8 cellular contexts compared by ENCODE assay signal in genomic region chr7:47266131-47266706, GRCh38.
DNase-seq lines count a peak whose midpoint lies in the region; ATAC-seq, FAIRE-seq and TF ChIP-seq lines count a peak whose summit lies in the region.

No MANE protein-coding gene starts in this region.

- H3K9ac ChIP-seq in HepG2 (ENCODE audit: insufficient read depth, low read depth, low read length), result no peak overlapping the region; the same call in 1 of the 2 replicates

- CTCF ChIA-PET in HepG2 (lab: Yijun Ruan, JAX; ENCODE audit: low intra/inter-chr PET ratio, low total read pairs), result interaction anchor here (0.7 kb wide), 1 partner anchor 679 kb away, joined by 3 read pairs; no protein-coding TSS in a partner anchor

- H3K9me3 ChIP-seq in SJSA1 (replicated peaks) (no peaks in the 10 kb centered on the region), HepG2 (ENCODE audit: low read length) (no peaks in the 10 kb centered on the region)

- POLR2A ChIA-PET in HepG2 (lab: Yijun Ruan, JAX), result interaction anchor here (1.1 to 1.7 kb wide), 4 partner anchors 27 to 339 kb away, joined by 4 to 6 read pairs (median 4); no protein-coding TSS in a partner anchor

- no peaks in the 10 kb centered on the region for H3K27me3 ChIP-seq in SJSA1 (replicated peaks)
- no peaks in the 10 kb centered on the region for H3K27me3 ChIP-seq in HepG2 (ENCODE audit: control insufficient read depth in 1 of 2, insufficient read depth in 2 of 2, low read length in 2 of 2)

- in situ Hi-C loops in KBM-7 (cut with MboI; ENCODE audit: low pct_unique_long_range_greater_than_20kb, low sequenced_read_pairs) (loop anchor here (25.0 kb wide), 1 partner anchor 571 kb away; no protein-coding TSS in a partner anchor), HepG2 (cut with HindIII; ENCODE audit: extremely low pct_ligation_motif_present, low pct_unique_long_range_greater_than_20kb) (loop anchor here (25.0 kb wide), 1 partner anchor 846 kb away; no protein-coding TSS in a partner anchor)

- intact Hi-C loops in HepG2 (cut with micrococcal nuclease; ENCODE audit: unreplicated experiment), result loop anchor here (1.0 to 10.0 kb wide), 8 partner anchors 17 to 703 kb away; partner anchors contain the start of gene PKD1L1

- DNase-seq in NCI-H510A treated with DMSO at 0.1 percent for 48 hours (lab: John Stamatoyannopoulos, UW), result peak; percentile 38
- no peak for DNase-seq in NCI-H510A (lab: John Stamatoyannopoulos, UW)
- peak; percentile 76 for DNase-seq in KBM-7
- DNase-seq in SJSA1 (ENCODE audit: low read depth in 1 of 2, low spot score in 2 of 2), result peak; percentile 58 to 61
- peak; percentile 82 for DNase-seq in choroid plexus epithelial cell (ENCODE audit: low read depth)
- DNase-seq in HepG2 (ENCODE audit: low spot score), result peak; percentile 82
- DNase-seq in stimulated activated naive B cell treated with anti-CD40 and anti-IgM and Interleukin-4, amounts not matched to agents 10 μg/mL and 1 μg/mL and 100 μg/mL, for 72 hours, result peak; percentile 41

- peak; percentile 91 for TF ChIP-seq RAD21 in HepG2 (CRISPR knock-in tag; IDR thresholded peaks at IDR 0.05)

- H3K4me1 Mint-ChIP-seq in stimulated activated naive B cell treated with anti-CD40 and anti-IgM and Interleukin-4, amounts not matched to agents 10 μg/mL and 1 μg/mL and 100 μg/mL, for 72 hours, result peaks cover 0 to 7% of the 10 kb centered on the region in 2 donors

- H3K79me2 ChIP-seq in HepG2 (ENCODE audit: insufficient read depth, low read length), result no peaks in the 10 kb centered on the region

- H3K9me3 Mint-ChIP-seq in stimulated activated naive B cell treated with anti-CD40 and anti-IgM and Interleukin-4, amounts not matched to agents 10 μg/mL and 1 μg/mL and 100 μg/mL, for 72 hours, result no peaks in the 10 kb centered on the region

- H3K36me3 Mint-ChIP-seq in stimulated activated naive B cell treated with anti-CD40 and anti-IgM and Interleukin-4, amounts not matched to agents 10 μg/mL and 1 μg/mL and 100 μg/mL, for 72 hours, result no peaks in the 10 kb centered on the region

- ATAC-seq in GM21723 (IDR thresholded peaks at IDR 0.05; ENCODE audit: unreplicated experiment), result peak; percentile 89
- peak; percentile 93 for ATAC-seq in HepG2
- ATAC-seq in stimulated activated naive B cell treated with anti-CD40 and anti-IgM and Interleukin-4, amounts not matched to agents 10 μg/mL and 1 μg/mL and 100 μg/mL, for 72 hours (replicated peaks), result peak; percentile 90 to 92

- TF ChIP-seq CTCF in choroid plexus epithelial cell (conservative IDR thresholded peaks at IDR 0.05; ENCODE audit: low read depth, low read length), result peak; percentile 98
- peak; percentile 93 for TF ChIP-seq CTCF in HepG2 (CRISPR knock-in tag; IDR thresholded peaks at IDR 0.05)

- no peak overlapping the region for H2AFZ ChIP-seq in HepG2 (ENCODE audit: low read length)

- TF ChIP-seq EP300 in HepG2 (IDR thresholded peaks at IDR 0.05; ENCODE audit: low read depth in 2 of 2, low read length in 2 of 2), result no peak
- TF ChIP-seq EP300 in HepG2 (CRISPR knock-in tag; IDR thresholded peaks at IDR 0.05; ENCODE audit: borderline replicate concordance), result no peak

- H4K20me1 ChIP-seq in HepG2 (ENCODE audit: insufficient read depth, low read length), result no peaks in the 10 kb centered on the region

- H3K27ac ChIP-seq in SJSA1, result no peak overlapping the region
- H3K27ac ChIP-seq in HepG2 (ENCODE audit: extremely low read length, insufficient read depth, low read length), result peak overlapping the region; percentile 50

- no peak overlapping the region for H3K4me3 Mint-ChIP-seq in stimulated activated naive B cell treated with anti-CD40 and anti-IgM and Interleukin-4, amounts not matched to agents 10 μg/mL and 1 μg/mL and 100 μg/mL, for 72 hours

- BruUV-seq in HepG2 (replicated peaks; lab: Mats Ljungman, UMichigan), result no TSS peak

- no peak overlapping the region for H3K27ac Mint-ChIP-seq in stimulated activated naive B cell treated with anti-CD40 and anti-IgM and Interleukin-4, amounts not matched to agents 10 μg/mL and 1 μg/mL and 100 μg/mL, for 72 hours

- H3K27me3 Mint-ChIP-seq in stimulated activated naive B cell treated with anti-CD40 and anti-IgM and Interleukin-4, amounts not matched to agents 10 μg/mL and 1 μg/mL and 100 μg/mL, for 72 hours, result no peaks in the 10 kb centered on the region

- H3K4me2 ChIP-seq in HepG2 (ENCODE audit: low read depth, low read length), result peak overlapping the region; percentile 49

- WGBS in HepG2 (ENCODE audit: low lambda C conversion rate), result 9% methylated on average over 7 of the region's 7 CpGs

- no peaks in the 10 kb centered on the region for H3K36me3 ChIP-seq in SJSA1
- no peaks in the 10 kb centered on the region for H3K36me3 ChIP-seq in HepG2 (replicated peaks in 1 of 2; ENCODE audit: control insufficient read depth in 1 of 2, insufficient read depth in 2 of 2, low read length in 2 of 2)

- peaks cover 18% of the 10 kb centered on the region for H3K4me1 ChIP-seq in SJSA1 (replicated peaks)
- peaks cover 14% of the 10 kb centered on the region for H3K4me1 ChIP-seq in HepG2 (ENCODE audit: insufficient read depth, low read length)

- TF ChIP-seq POLR2A in HepG2 (IDR thresholded peaks at IDR 0.05; ENCODE audit: insufficient read depth in 1 of 2, low read depth in 2 of 2, low read length in 2 of 2), result no peak

- peak; percentile 97 for FAIRE-seq in HepG2 (lab: Jason Lieb, UNC)

- H3K4me3 ChIP-seq in SJSA1 (no peak overlapping the region), choroid plexus epithelial cell (ENCODE audit: low read depth, low read length) (no peak overlapping the region), HepG2 (replicated peaks in 1 of 3; ENCODE audit: insufficient read depth in 1 of 3, low read depth in 2 of 3, low read length in 3 of 3) (peak overlapping the region in 1 of 3 experiments; percentile 15; a peak in 1 of 6 replicates)

TF ChIP-seq in HepG2, 621 proteins besides CTCF, POLR2A, EP300 and RAD21 (continues in another document):
- TF ChIP-seq ZNF333 (CRISPR knock-in tag; IDR thresholded peaks at IDR 0.05; ENCODE audit: borderline replicate concordance) (no peak), ZNF570 (CRISPR knock-in tag; IDR thresholded peaks at IDR 0.05; ENCODE audit: borderline replicate concordance) (no peak), ZNF33B (CRISPR knock-in tag; IDR thresholded peaks at IDR 0.05) (no peak), MAF1 (CRISPR knock-in tag; IDR thresholded peaks at IDR 0.05; ENCODE audit: borderline replicate concordance) (no peak), SALL1 (CRISPR knock-in tag; IDR thresholded peaks at IDR 0.05) (peak; percentile 58), DZIP1 (CRISPR knock-in tag; IDR thresholded peaks at IDR 0.05) (no peak), ZNF619 (CRISPR knock-in tag; IDR thresholded peaks at IDR 0.05) (no peak), FOSL1 (CRISPR knock-in tag; IDR thresholded peaks at IDR 0.05; ENCODE audit: borderline replicate concordance) (no peak), ZSCAN5A (CRISPR knock-in tag; IDR thresholded peaks at IDR 0.05; ENCODE audit: borderline replicate concordance) (no peak), FOXA3 (CRISPR knock-in tag; IDR thresholded peaks at IDR 0.05) (peak; percentile 39), SNAPC5 (CRISPR knock-in tag; IDR thresholded peaks at IDR 0.05; ENCODE audit: borderline replicate concordance) (no peak), ZFP36 (IDR thresholded peaks at IDR 0.05; ENCODE audit: borderline replicate concordance, low read depth, low read length, partially characterized antibody) (no peak), ESRRA (CRISPR knock-in tag; IDR thresholded peaks at IDR 0.05; ENCODE audit: low read depth) (no peak), ZNF775 (CRISPR knock-in tag; IDR thresholded peaks at IDR 0.05; ENCODE audit: borderline replicate concordance) (no peak), U2AF1 (optimal IDR thresholded peaks at IDR 0.05; ENCODE audit: low read depth, low read length) (no peak), LBX2 (CRISPR knock-in tag; IDR thresholded peaks at IDR 0.05; ENCODE audit: borderline replicate concordance) (no peak), ZNF746 (CRISPR knock-in tag; IDR thresholded peaks at IDR 0.05) (no peak)
